Comparison of ENCODE assay signal across 1 cellular context in genomic region chr7:128940494-128941322, GRCh38.
TF ChIP-seq lines count a peak whose summit lies in the region.

No MANE protein-coding gene starts in this region.

TF ChIP-seq in GM12878, 131 proteins besides CTCF, POLR2A, EP300 and RAD21 (continued from another document):
- TF ChIP-seq, protein P1, sequence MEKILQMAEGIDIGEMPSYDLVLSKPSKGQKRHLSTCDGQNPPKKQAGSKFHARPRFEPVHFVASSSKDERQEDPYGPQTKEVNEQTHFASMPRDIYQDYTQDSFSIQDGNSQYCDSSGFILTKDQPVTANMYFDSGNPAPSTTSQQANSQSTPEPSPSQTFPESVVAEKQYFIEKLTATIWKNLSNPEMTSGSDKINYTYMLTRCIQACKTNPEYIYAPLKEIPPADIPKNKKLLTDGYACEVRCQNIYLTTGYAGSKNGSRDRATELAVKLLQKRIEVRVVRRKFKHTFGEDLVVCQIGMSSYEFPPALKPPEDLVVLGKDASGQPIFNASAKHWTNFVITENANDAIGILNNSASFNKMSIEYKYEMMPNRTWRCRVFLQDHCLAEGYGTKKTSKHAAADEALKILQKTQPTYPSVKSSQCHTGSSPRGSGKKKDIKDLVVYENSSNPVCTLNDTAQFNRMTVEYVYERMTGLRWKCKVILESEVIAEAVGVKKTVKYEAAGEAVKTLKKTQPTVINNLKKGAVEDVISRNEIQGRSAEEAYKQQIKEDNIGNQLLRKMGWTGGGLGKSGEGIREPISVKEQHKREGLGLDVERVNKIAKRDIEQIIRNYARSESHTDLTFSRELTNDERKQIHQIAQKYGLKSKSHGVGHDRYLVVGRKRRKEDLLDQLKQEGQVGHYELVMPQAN (conservative IDR thresholded peaks at IDR 0.05), result peak; percentile 70
- TF ChIP-seq USF1 (IDR thresholded peaks at IDR 0.05; ENCODE audit: borderline replicate concordance, extremely low read length, insufficient read depth, low read depth, low read length), result no peak
- no peak for TF ChIP-seq HDAC6 (IDR thresholded peaks at IDR 0.05; ENCODE audit: unreplicated experiment)
- no peak for TF ChIP-seq CBX3 (IDR thresholded peaks at IDR 0.05; ENCODE audit: borderline replicate concordance, low read depth)
- no peak for TF ChIP-seq ASH2L (IDR thresholded peaks at IDR 0.05; ENCODE audit: borderline replicate concordance, low read depth)
- TF ChIP-seq MTA3 (IDR thresholded peaks at IDR 0.05; ENCODE audit: borderline replicate concordance, low read length), result no peak
- TF ChIP-seq STAT1 (conservative IDR thresholded peaks at IDR 0.05), result no peak
- TF ChIP-seq ZNF217 (IDR thresholded peaks at IDR 0.05), result no peak
- TF ChIP-seq RCOR1 (conservative IDR thresholded peaks at IDR 0.05; ENCODE audit: low read depth, low read length), result 0 out of 2 replicates have a peak, but pooled peaks have one; percentile 69
- no peak for TF ChIP-seq NFYA (IDR thresholded peaks at IDR 0.05; ENCODE audit: borderline replicate concordance, low read depth, low read length)
- no peak for TF ChIP-seq SUPT20H (IDR thresholded peaks at IDR 0.05; ENCODE audit: borderline replicate concordance, control insufficient read depth, low read depth, low read length)
- no peak for TF ChIP-seq TCF3 (IDR thresholded peaks at IDR 0.05; ENCODE audit: borderline replicate concordance, insufficient read depth, low read depth, low read length)
- no peak for TF ChIP-seq PBX3 (IDR thresholded peaks at IDR 0.05; ENCODE audit: insufficient replicate concordance, low read depth, low read length)
- TF ChIP-seq, protein P2, sequence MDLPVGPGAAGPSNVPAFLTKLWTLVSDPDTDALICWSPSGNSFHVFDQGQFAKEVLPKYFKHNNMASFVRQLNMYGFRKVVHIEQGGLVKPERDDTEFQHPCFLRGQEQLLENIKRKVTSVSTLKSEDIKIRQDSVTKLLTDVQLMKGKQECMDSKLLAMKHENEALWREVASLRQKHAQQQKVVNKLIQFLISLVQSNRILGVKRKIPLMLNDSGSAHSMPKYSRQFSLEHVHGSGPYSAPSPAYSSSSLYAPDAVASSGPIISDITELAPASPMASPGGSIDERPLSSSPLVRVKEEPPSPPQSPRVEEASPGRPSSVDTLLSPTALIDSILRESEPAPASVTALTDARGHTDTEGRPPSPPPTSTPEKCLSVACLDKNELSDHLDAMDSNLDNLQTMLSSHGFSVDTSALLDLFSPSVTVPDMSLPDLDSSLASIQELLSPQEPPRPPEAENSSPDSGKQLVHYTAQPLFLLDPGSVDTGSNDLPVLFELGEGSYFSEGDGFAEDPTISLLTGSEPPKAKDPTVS (IDR thresholded peaks at IDR 0.05; ENCODE audit: low read depth, low read length), result no peak
- TF ChIP-seq BCL11A (IDR thresholded peaks at IDR 0.05; ENCODE audit: low read depth, low read length), result peak; percentile 85
- TF ChIP-seq BACH1 (IDR thresholded peaks at IDR 0.05; ENCODE audit: borderline replicate concordance), result peak; percentile 88; the same call in 1 of the 2 replicates
